In genomic region chr4:165294907-165295306, GRCh38 we compare ENCODE assay signal across 1 cellular context.
TF ChIP-seq lines count a peak whose summit lies in the region.

No MANE protein-coding gene starts in this region.

TF ChIP-seq in GM23338, 12 proteins besides CTCF, POLR2A, EP300 and RAD21 (continued from another document):
- no peak for TF ChIP-seq REST (IDR thresholded peaks at IDR 0.05; ENCODE audit: unreplicated experiment)
- TF ChIP-seq ZNF331 (CRISPR knock-in tag; IDR thresholded peaks at IDR 0.05; ENCODE audit: low read depth), result no peak
- no peak for TF ChIP-seq NANOG (IDR thresholded peaks at IDR 0.05; ENCODE audit: borderline replicate concordance)
- no peak for TF ChIP-seq CREB1 (CRISPR knock-in tag; IDR thresholded peaks at IDR 0.05; ENCODE audit: low read depth)
- no peak for TF ChIP-seq STAT1 (IDR thresholded peaks at IDR 0.05; ENCODE audit: unreplicated experiment)
